8 cellular contexts compared by ENCODE assay signal in genomic region chr4:108620933-108621905, GRCh38. TPM values are rescaled to one million over a fixed set of nuclear protein-coding genes. Genes with fewer than 3 reads are reported as not detected.
DNase-seq lines count a peak whose midpoint lies in the region; ATAC-seq and TF ChIP-seq lines count a peak whose summit lies in the region.

No MANE protein-coding gene starts in this region.

- peak; percentile 15 for ATAC-seq in HG03159 (IDR thresholded peaks at IDR 0.05; ENCODE audit: unreplicated experiment)
- ATAC-seq in upper lobe of left lung (ENCODE audit: low FRiP score in 2 of 2), result no peak
- ATAC-seq in GM18517 (IDR thresholded peaks at IDR 0.05; ENCODE audit: unreplicated experiment), result no peak

- WGBS in liver, result 10% methylated on average over 23 of the region's 23 CpGs
- WGBS in upper lobe of left lung, 2 donors, result 10 to 11% methylated on average over 22 to 23 of the region's 23 CpGs

- no peaks in the 10 kb centered on the region for H3K27me3 ChIP-seq in ascending aorta
- H3K27me3 ChIP-seq in liver (ENCODE audit: control insufficient read depth in 4 of 4, insufficient read depth in 4 of 4, low read length in 3 of 4), result no peaks in the 10 kb centered on the region
- no peaks in the 10 kb centered on the region for H3K27me3 ChIP-seq in upper lobe of left lung

- H3K27ac ChIP-seq in ascending aorta, result peak overlapping the region; percentile 82 to 85
- H3K27ac ChIP-seq in liver (ENCODE audit: low read depth in 1 of 2, low read length in 2 of 2), result peak overlapping the region; percentile 78
- peak overlapping the region; percentile 82 to 94 (median 84) for H3K27ac ChIP-seq in upper lobe of left lung

- peak overlapping the region; percentile 98 for H3K9ac ChIP-seq in ES-I3 (ENCODE audit: low read depth, low read length)
- peak overlapping the region; percentile 92 to 93 for H3K9ac ChIP-seq in liver (ENCODE audit: low read depth in 1 of 2, low read length in 2 of 2)

- H3K4me3 ChIP-seq in ascending aorta, result peak overlapping the region; percentile 66 to 83
- H3K4me3 ChIP-seq in liver (ENCODE audit: low read depth in 1 of 3, low read length in 3 of 3), result peak overlapping the region; percentile 66 to 99 (median 86)
- H3K4me3 ChIP-seq in upper lobe of left lung, result peak overlapping the region; percentile 66 to 82 (median 72)

- H3K36me3 ChIP-seq in ES-I3 (ENCODE audit: insufficient read depth, low read length) (peaks cover 40% of the 10 kb centered on the region), ascending aorta (peaks cover 38 to 46% of the 10 kb centered on the region in 2 donors), liver (ENCODE audit: control insufficient read depth in 4 of 4, insufficient read depth in 3 of 4, low read depth in 1 of 4, low read length in 3 of 4) (peaks cover 12 to 43% (median 33%) of the 10 kb centered on the region in 4 donors), upper lobe of left lung (peaks cover 17 to 44% (median 41%) of the 10 kb centered on the region in 4 donors)

- no peak for TF ChIP-seq RAD21 in liver (IDR thresholded peaks at IDR 0.05)

- intact Hi-C loops in ascending aorta (cut with DNase I), result loop anchor here (1.0 to 10.0 kb wide), 4 partner anchors 29 to 1196 kb away; partner anchors contain the start of genes GAR1, OSTC, SEC24B and SGMS2

- TF ChIP-seq CTCF in ascending aorta (IDR thresholded peaks at IDR 0.05) (no peak), liver (IDR thresholded peaks at IDR 0.05; ENCODE audit: low read depth, low read length, missing input control) (no peak), upper lobe of left lung (IDR thresholded peaks at IDR 0.05) (no peak)

- no peak for TF ChIP-seq EP300 in upper lobe of left lung (IDR thresholded peaks at IDR 0.05)

- TF ChIP-seq POLR2A in upper lobe of left lung (IDR thresholded peaks at IDR 0.05), result no peak

- H3K9me3 ChIP-seq in ES-I3 (ENCODE audit: control insufficient read depth, insufficient read depth, low read length) (no peaks in the 10 kb centered on the region), ascending aorta (no peaks in the 10 kb centered on the region), liver (ENCODE audit: control insufficient read depth in 4 of 4, low read length in 3 of 4) (no peaks in the 10 kb centered on the region), upper lobe of left lung (no peaks in the 10 kb centered on the region)

- DNase-seq in ascending aorta (ENCODE audit: low spot score in 2 of 2) (no peak), upper lobe of left lung (no peak), kidney glomerular epithelial cell (lab: John Stamatoyannopoulos, UW) (no peak)
- no peak for DNase-seq in activated CD4-positive, CD25-positive, alpha-beta regulatory T cell treated with anti-CD3 and anti-CD28 coated beads, Interleukin-2, amount 50 U/mL, for 72 hours

- no peaks in the 10 kb centered on the region; the same call in 1 of the 2 replicates for H3K4me1 ChIP-seq in ES-I3 (ENCODE audit: insufficient read depth, low read length)
- peaks cover 3 to 11% of the 10 kb centered on the region in 2 donors for H3K4me1 ChIP-seq in ascending aorta
- peaks cover 1 to 18% (median 10%) of the 10 kb centered on the region in 4 donors for H3K4me1 ChIP-seq in liver (ENCODE audit: control insufficient read depth in 4 of 4, insufficient read depth in 4 of 4, low read length in 3 of 4)
- H3K4me1 ChIP-seq in upper lobe of left lung, result peaks cover 20 to 38% (median 29%) of the 10 kb centered on the region in 4 donors

TF ChIP-seq in liver, 16 proteins besides CTCF, POLR2A, EP300 and RAD21:
- TF ChIP-seq GABPA (IDR thresholded peaks at IDR 0.05 in 1 of 2, conservative IDR thresholded peaks at IDR 0.05 in 1 of 2) (no peak), ZBTB33 (IDR thresholded peaks at IDR 0.05) (no peak), RXRA (IDR thresholded peaks at IDR 0.05) (no peak), JUND (IDR thresholded peaks at IDR 0.05) (no peak), FOXA2 (IDR thresholded peaks at IDR 0.05) (no peak), ATF3 (IDR thresholded peaks at IDR 0.05) (no peak), EGR1 (IDR thresholded peaks at IDR 0.05; ENCODE audit: low read depth in 2 of 2) (no peak), HNF4A (conservative IDR thresholded peaks at IDR 0.05) (no peak), MAX (IDR thresholded peaks at IDR 0.05) (no peak), NR2F2 (IDR thresholded peaks at IDR 0.05) (no peak), YY1 (IDR thresholded peaks at IDR 0.05) (no peak), SP1 (IDR thresholded peaks at IDR 0.05) (no peak)

RNA-seq across cellular contexts. Expression of gene RPL34, which starts 0.8 kb away (rescaled TPM):
- 571 TPM for total RNA-seq in ascending aorta
- total RNA-seq in liver, result 100 to 1,000 TPM; 138 to 495 TPM
- polyA plus RNA-seq in liver, result 1,000 to 10,000 TPM in 1 of 2 donors, 100 to 1,000 TPM in 1; 526 to 1,016 TPM
- total RNA-seq in upper lobe of left lung, result 1,000 to 10,000 TPM in 1 of 6 donors, 100 to 1,000 TPM in 5; 181 to 1,016 (median 526) TPM

RNA-seq across cellular contexts. Expression of gene OSTC, which starts 29.2 kb away (rescaled TPM):
- total RNA-seq in ascending aorta (50.4 TPM), liver (100 to 1,000 TPM; 113 to 148 TPM), upper lobe of left lung (10 to 100 TPM in 5 of 6 donors, 1 to 10 TPM in 1; 7.5 to 77.2 (median 51.3) TPM)
- 100 to 1,000 TPM; 141 to 144 TPM for polyA plus RNA-seq in liver
